Comparison of ENCODE assay signal across 13 cellular contexts in the genomic region with DNA sequence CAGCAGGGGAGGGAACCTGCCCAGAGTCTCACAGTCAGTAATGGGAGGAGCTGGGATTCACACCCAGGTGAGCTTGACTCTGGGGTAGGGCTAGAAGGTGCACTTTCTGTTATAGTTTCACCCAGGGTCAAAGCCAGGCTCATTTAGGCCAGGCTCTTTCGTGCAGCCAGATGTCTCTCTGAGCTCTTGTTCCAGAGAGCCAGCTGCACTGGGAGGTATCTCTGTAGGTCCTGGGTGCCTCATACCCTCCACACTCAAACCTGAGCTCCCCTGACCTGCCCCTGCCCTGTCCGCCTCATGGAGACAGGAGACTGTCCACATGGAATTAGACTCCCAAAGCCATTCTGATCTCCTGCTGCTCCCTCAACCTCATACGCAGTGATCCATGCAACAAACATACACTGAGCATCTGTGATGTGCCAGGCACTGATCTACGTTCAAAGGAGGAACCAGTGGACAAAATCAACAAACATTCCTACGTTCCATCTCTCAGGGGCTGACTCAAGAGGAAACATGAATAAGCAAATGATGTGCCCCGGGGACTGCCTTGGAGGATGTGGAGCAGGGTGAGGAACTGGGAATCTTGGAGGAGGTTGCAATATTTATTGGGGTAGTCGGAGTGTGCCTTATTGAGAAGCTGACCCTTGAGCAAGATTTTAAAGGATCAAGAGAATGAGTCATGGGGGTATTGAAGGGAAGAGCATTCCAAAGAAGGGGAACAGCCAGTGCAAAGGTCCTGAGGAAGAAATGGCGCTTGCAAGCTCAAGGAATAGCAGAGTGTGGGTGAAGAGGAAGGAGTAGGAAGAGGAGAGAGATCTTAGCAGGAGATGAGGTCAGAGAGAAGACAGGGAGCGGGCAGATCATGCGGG.
DNase-seq lines count a peak whose midpoint lies in the region; ATAC-seq and TF ChIP-seq lines count a peak whose summit lies in the region.
"Had no signal": no experiment of that assay in that cellular context is flagged by ENCODE, and none has a peak within 500 bp of the region (broad histone marks: within the 10 kb centered on the region; RNA-seq: fewer than 3 reads in every experiment).

No MANE protein-coding gene starts in this region.

- DNase-seq in AG08395 (ENCODE audit: low spot score) (peak; percentile 82), HFFc6 (peak; percentile 89), amniotic stem cell (lab: John Stamatoyannopoulos, UW) (peak; percentile 60), hepatic stellate cell (ENCODE audit: low spot score) (peak; percentile 80), NCI-H1417 treated with DMSO at 0.1 percent for 48 hours (lab: John Stamatoyannopoulos, UW) (no peak)
- no peak for DNase-seq in activated CD4-positive, alpha-beta memory T cell treated with anti-CD3 and anti-CD28 coated beads, Interleukin-2, amount 10 ng/mL, durations not matched to agents 7 days and 5 days
- DNase-seq in activated CD4-positive, alpha-beta memory T cell treated with anti-CD3 and anti-CD28 coated beads for 36 hours, result no peak
- DNase-seq: activated CD4-positive, alpha-beta T cell treated with anti-CD3 and anti-CD28 coated beads, Interleukin-2, amount 10 ng/mL, durations not matched to agents 24 days and 14 days; activated naive CD8-positive, alpha-beta T cell treated with anti-CD3 and anti-CD28 coated beads for 36 hours; left lung; SIG-M5 had no signal

- ATAC-seq in stimulated activated memory B cell treated with anti-CD40 and anti-IgM and Interleukin-4, amounts not matched to agents 10 μg/mL and 1 μg/mL and 100 μg/mL, for 72 hours, result no peak
- ATAC-seq: left lung had no signal

- POLR2A ChIA-PET in activated CD4-positive, alpha-beta memory T cell treated with anti-CD3 and anti-CD28 coated beads, Interleukin-2, amount 10 ng/mL, durations not matched to agents 7 days and 5 days (lab: Charles Lee), result interaction anchor here (1.7 kb wide), 1 partner anchor 92 kb away, joined by 7 read pairs; no protein-coding TSS in a partner anchor
- POLR2A ChIA-PET in activated CD4-positive, alpha-beta memory T cell treated with anti-CD3 and anti-CD28 coated beads for 36 hours (lab: Charles Lee), result interaction anchor here (0.5 kb wide), 1 partner anchor 98 kb away, joined by 4 read pairs; no protein-coding TSS in a partner anchor

- peak overlapping the region; percentile 56 for H3K4me3 Mint-ChIP-seq in HFFc6
- no peak overlapping the region for H3K4me3 Mint-ChIP-seq in stimulated activated memory B cell treated with anti-CD40 and anti-IgM and Interleukin-4, amounts not matched to agents 10 μg/mL and 1 μg/mL and 100 μg/mL, for 72 hours
- H3K4me3 Mint-ChIP-seq in activated CD4-positive, alpha-beta memory T cell treated with anti-CD3 and anti-CD28 coated beads, Interleukin-2, amount 10 ng/mL, durations not matched to agents 7 days and 5 days, result no peak overlapping the region
- H3K4me3 Mint-ChIP-seq in activated CD4-positive, alpha-beta memory T cell treated with anti-CD3 and anti-CD28 coated beads for 36 hours, result no peak overlapping the region
- H3K4me3 Mint-ChIP-seq: activated CD4-positive, alpha-beta T cell treated with anti-CD3 and anti-CD28 coated beads, Interleukin-2, amount 10 ng/mL, durations not matched to agents 24 days and 14 days; activated naive CD8-positive, alpha-beta T cell treated with anti-CD3 and anti-CD28 coated beads for 36 hours had no signal

- intact Hi-C loops in activated CD4-positive, alpha-beta memory T cell treated with anti-CD3 and anti-CD28 coated beads for 36 hours (cut with micrococcal nuclease), result loop anchor here (5.0 kb wide), 1 partner anchor 184 kb away; no protein-coding TSS in a partner anchor

- peaks cover 10% of the 10 kb centered on the region for H3K36me3 Mint-ChIP-seq in HFFc6 (ENCODE audit: low read depth)
- no peaks in the 10 kb centered on the region for H3K36me3 Mint-ChIP-seq in stimulated activated memory B cell treated with anti-CD40 and anti-IgM and Interleukin-4, amounts not matched to agents 10 μg/mL and 1 μg/mL and 100 μg/mL, for 72 hours
- no peaks in the 10 kb centered on the region for H3K36me3 Mint-ChIP-seq in activated CD4-positive, alpha-beta memory T cell treated with anti-CD3 and anti-CD28 coated beads, Interleukin-2, amount 10 ng/mL, durations not matched to agents 7 days and 5 days (ENCODE audit: low read depth)
- H3K36me3 Mint-ChIP-seq in activated CD4-positive, alpha-beta memory T cell treated with anti-CD3 and anti-CD28 coated beads for 36 hours, result no peaks in the 10 kb centered on the region
- H3K36me3 Mint-ChIP-seq: activated naive CD8-positive, alpha-beta T cell treated with anti-CD3 and anti-CD28 coated beads for 36 hours had no signal

- peaks cover 50% of the 10 kb centered on the region for H3K4me1 Mint-ChIP-seq in HFFc6 (ENCODE audit: low read depth)
- H3K4me1 Mint-ChIP-seq in stimulated activated memory B cell treated with anti-CD40 and anti-IgM and Interleukin-4, amounts not matched to agents 10 μg/mL and 1 μg/mL and 100 μg/mL, for 72 hours, result peaks cover 16% of the 10 kb centered on the region
- H3K4me1 Mint-ChIP-seq in activated CD4-positive, alpha-beta memory T cell treated with anti-CD3 and anti-CD28 coated beads, Interleukin-2, amount 10 ng/mL, durations not matched to agents 7 days and 5 days, result peaks cover 61% of the 10 kb centered on the region
- H3K4me1 Mint-ChIP-seq in activated CD4-positive, alpha-beta memory T cell treated with anti-CD3 and anti-CD28 coated beads for 36 hours (ENCODE audit: low read depth), result peaks cover 39% of the 10 kb centered on the region

- no peaks in the 10 kb centered on the region; the same call in 1 of the 2 replicates for H3K27me3 Mint-ChIP-seq in HFFc6 (ENCODE audit: insufficient read depth)
- H3K27me3 Mint-ChIP-seq in stimulated activated memory B cell treated with anti-CD40 and anti-IgM and Interleukin-4, amounts not matched to agents 10 μg/mL and 1 μg/mL and 100 μg/mL, for 72 hours, result peaks cover 13% of the 10 kb centered on the region
- H3K27me3 Mint-ChIP-seq in activated CD4-positive, alpha-beta memory T cell treated with anti-CD3 and anti-CD28 coated beads, Interleukin-2, amount 10 ng/mL, durations not matched to agents 7 days and 5 days, result peaks cover 21% of the 10 kb centered on the region
- H3K27me3 Mint-ChIP-seq in activated CD4-positive, alpha-beta memory T cell treated with anti-CD3 and anti-CD28 coated beads for 36 hours, result peaks cover 14% of the 10 kb centered on the region

- peak overlapping the region; percentile 92 for H3K27ac Mint-ChIP-seq in HFFc6
- H3K27ac Mint-ChIP-seq in stimulated activated memory B cell treated with anti-CD40 and anti-IgM and Interleukin-4, amounts not matched to agents 10 μg/mL and 1 μg/mL and 100 μg/mL, for 72 hours, result no peak overlapping the region
- H3K27ac Mint-ChIP-seq in activated CD4-positive, alpha-beta memory T cell treated with anti-CD3 and anti-CD28 coated beads, Interleukin-2, amount 10 ng/mL, durations not matched to agents 7 days and 5 days, result no peak overlapping the region
- H3K27ac Mint-ChIP-seq in activated CD4-positive, alpha-beta memory T cell treated with anti-CD3 and anti-CD28 coated beads for 36 hours, result no peak overlapping the region
- H3K27ac Mint-ChIP-seq: activated CD4-positive, alpha-beta T cell treated with anti-CD3 and anti-CD28 coated beads, Interleukin-2, amount 10 ng/mL, durations not matched to agents 24 days and 14 days; activated naive CD8-positive, alpha-beta T cell treated with anti-CD3 and anti-CD28 coated beads for 36 hours; progenitor cell of endocrine pancreas had no signal

- peaks cover 6% of the 10 kb centered on the region for H3K9me3 Mint-ChIP-seq in HFFc6
- H3K9me3 Mint-ChIP-seq in stimulated activated memory B cell treated with anti-CD40 and anti-IgM and Interleukin-4, amounts not matched to agents 10 μg/mL and 1 μg/mL and 100 μg/mL, for 72 hours, result no peaks in the 10 kb centered on the region
- H3K9me3 Mint-ChIP-seq in activated CD4-positive, alpha-beta memory T cell treated with anti-CD3 and anti-CD28 coated beads, Interleukin-2, amount 10 ng/mL, durations not matched to agents 7 days and 5 days, result no peaks in the 10 kb centered on the region
- H3K9me3 Mint-ChIP-seq in activated CD4-positive, alpha-beta memory T cell treated with anti-CD3 and anti-CD28 coated beads for 36 hours, result no peaks in the 10 kb centered on the region
- H3K9me3 Mint-ChIP-seq: activated CD4-positive, alpha-beta T cell treated with anti-CD3 and anti-CD28 coated beads, Interleukin-2, amount 10 ng/mL, durations not matched to agents 24 days and 14 days; activated naive CD8-positive, alpha-beta T cell treated with anti-CD3 and anti-CD28 coated beads for 36 hours had no signal

- CTCF ChIA-PET in activated CD4-positive, alpha-beta memory T cell treated with anti-CD3 and anti-CD28 coated beads, Interleukin-2, amount 10 ng/mL, durations not matched to agents 7 days and 5 days (lab: Charles Lee), result interaction anchor here (7.9 kb wide), 1 partner anchor 93 kb away, joined by 56 read pairs; no protein-coding TSS in a partner anchor
- CTCF ChIA-PET in activated CD4-positive, alpha-beta memory T cell treated with anti-CD3 and anti-CD28 coated beads for 36 hours (lab: Charles Lee), result interaction anchor here (8.9 kb wide), 1 partner anchor 93 kb away, joined by 65 read pairs; no protein-coding TSS in a partner anchor

- TF ChIP-seq CTCF in HFFc6 (IDR thresholded peaks at IDR 0.05), result no peak

Comparison
In these comparisons a context has a peak if more than half of its experiments do, and no peak if none do; other contexts are left out.
1. DNase-seq: peak in AG08395 (single experiment), HFFc6 (single experiment), amniotic stem cell (single experiment) and hepatic stellate cell (single experiment); none in activated CD4-positive, alpha-beta memory T cell treated with anti-CD3 and anti-CD28 coated beads, Interleukin-2, amount 10 ng/mL, durations not matched to agents 7 days and 5 days (single experiment), activated CD4-positive, alpha-beta memory T cell treated with anti-CD3 and anti-CD28 coated beads for 36 hours (single experiment) and NCI-H1417 treated with DMSO at 0.1 percent for 48 hours (single experiment).